Comparison of ENCODE assay signal across 23 cellular contexts in genomic region chr6:107550241-107550840, GRCh38.
DNase-seq lines count a peak whose midpoint lies in the region; ATAC-seq and TF ChIP-seq lines count a peak whose summit lies in the region.
"Had no signal": no experiment of that assay in that cellular context is flagged by ENCODE, and none has a peak within 500 bp of the region (broad histone marks: within the 10 kb centered on the region; RNA-seq: fewer than 3 reads in every experiment).

No MANE protein-coding gene starts in this region.

- peaks cover 18 to 32% (median 25%) of the 10 kb centered on the region in 10 experiments for H3K4me1 ChIP-seq in BLaER1 treated with 17β-estradiol and CSF1 and Interleukin-3, amounts not matched to agents 10 nM and 100 nM
- H3K4me1 ChIP-seq: A549, SJSA1 had no signal

- peak overlapping the region in 2 of 11 experiments; percentile 28 to 29; a peak in 2 of 22 replicates for H3K9ac ChIP-seq in BLaER1 treated with 17β-estradiol and CSF1 and Interleukin-3, amounts not matched to agents 10 nM and 100 nM
- H3K9ac ChIP-seq: GM23248 had no signal

- DNase-seq in NCI-H2107 (lab: John Stamatoyannopoulos, UW) (peak; percentile 34), midbrain (lab: John Stamatoyannopoulos, UW) (peak; percentile 45), progenitor cell of endocrine pancreas (ENCODE audit: low spot score, unreplicated experiment) (no peak), COLO829 (ENCODE audit: low spot score) (no peak)
- DNase-seq: activated CD4-positive, alpha-beta T cell treated with anti-CD3 and anti-CD28 coated beads, Interleukin-2, amount 50 U/mL, for 48 hours; activated gamma-delta T cell; DMS79 treated with DMSO at 0.1 percent for 48 hours; GM23248; left colon; NCI-H1436; NCI-H510A; stimulated activated CD8-positive, alpha-beta memory T cell treated with anti-CD3 and anti-CD28 coated beads, Interleukin-4, amount 100 ng/mL, for 48 hours; T-helper 17 cell had no signal

- ATAC-seq in HG02759 (IDR thresholded peaks at IDR 0.05; ENCODE audit: unreplicated experiment) (no peak), HG03196 (IDR thresholded peaks at IDR 0.05; ENCODE audit: unreplicated experiment) (no peak)
- ATAC-seq: A549, esophagus mucosa, gastroesophageal sphincter, left colon, T-helper 17 cell had no signal

- H3K36me3 Mint-ChIP-seq in progenitor cell of endocrine pancreas (ENCODE audit: insufficient read depth) = peaks cover 5% of the 10 kb centered on the region

- no peaks in the 10 kb centered on the region for H3K36me3 ChIP-seq in BLaER1 treated with 17β-estradiol and CSF1 and Interleukin-3, amounts not matched to agents 10 nM and 100 nM
- H3K36me3 ChIP-seq: cardiac muscle cell, gastroesophageal sphincter, SJSA1, thoracic aorta had no signal

- H3K4me3 ChIP-seq in BLaER1 treated with 17β-estradiol and CSF1 and Interleukin-3, amounts not matched to agents 10 nM and 100 nM = peak overlapping the region in 2 of 10 experiments; percentile 5 to 14; a peak in 2 of 20 replicates
- H3K4me3 ChIP-seq: A549, cardiac muscle cell, gastroesophageal sphincter, GM23248, SJSA1, thoracic aorta had no signal

- H3K27me3 ChIP-seq in BLaER1 treated with 17β-estradiol and CSF1 and Interleukin-3, amounts not matched to agents 10 nM and 100 nM = no peaks in the 10 kb centered on the region
- H3K27me3 ChIP-seq: cardiac muscle cell, gastroesophageal sphincter, SJSA1 had no signal

- no peak overlapping the region for H3K4me3 Mint-ChIP-seq in progenitor cell of endocrine pancreas (ENCODE audit: low read depth)
- H3K4me3 Mint-ChIP-seq: T-helper 17 cell had no signal

- H3K9me3 ChIP-seq in BLaER1 treated with 17β-estradiol and CSF1 and Interleukin-3, amounts not matched to agents 10 nM and 100 nM (replicated peaks in 1 of 11) = no peaks in the 10 kb centered on the region
- H3K9me3 ChIP-seq: A549, gastroesophageal sphincter, SJSA1, thoracic aorta had no signal

- no peak overlapping the region for H3K27ac Mint-ChIP-seq in progenitor cell of endocrine pancreas
- H3K27ac Mint-ChIP-seq: T-helper 17 cell had no signal

- no peak for TF ChIP-seq CTCF in VCaP (conservative IDR thresholded peaks at IDR 0.05)
- TF ChIP-seq CTCF in progenitor cell of endocrine pancreas (IDR thresholded peaks at IDR 0.05; ENCODE audit: unreplicated experiment) = no peak

- H3K27ac ChIP-seq in BLaER1 treated with 17β-estradiol and CSF1 and Interleukin-3, amounts not matched to agents 10 nM and 100 nM = peak overlapping the region in 7 of 11 experiments; percentile 11 to 62 (median 42); a peak in 13 of 22 replicates
- H3K27ac ChIP-seq in VCaP = peak overlapping the region; percentile 51
- H3K27ac ChIP-seq: A549, cardiac muscle cell, gastroesophageal sphincter, GM23248, SJSA1, thoracic aorta had no signal

- H3K9me3 Mint-ChIP-seq in progenitor cell of endocrine pancreas (ENCODE audit: low read depth) = no peaks in the 10 kb centered on the region

- H3K27me3 Mint-ChIP-seq in progenitor cell of endocrine pancreas = no peaks in the 10 kb centered on the region

- H4K20me1 ChIP-seq in BLaER1 treated with 17β-estradiol and CSF1 and Interleukin-3, amounts not matched to agents 10 nM and 100 nM = no peaks in the 10 kb centered on the region

- no peaks in the 10 kb centered on the region for H3K4me1 Mint-ChIP-seq in progenitor cell of endocrine pancreas (ENCODE audit: low read depth)
- H3K4me1 Mint-ChIP-seq: T-helper 17 cell had no signal

- H3K4me2 ChIP-seq in BLaER1 treated with 17β-estradiol and CSF1 and Interleukin-3, amounts not matched to agents 10 nM and 100 nM = peak overlapping the region; percentile 67 to 89 (median 79)
- H3K4me2 ChIP-seq: A549 had no signal

Comparison
In these comparisons a context has a peak if more than half of its experiments do, and no peak if none do; other contexts are left out.
1. DNase-seq: peak in NCI-H2107 (single experiment) and midbrain (single experiment); none in progenitor cell of endocrine pancreas (single experiment) and COLO829 (single experiment).